ENCODE assay signal across 17 cellular contexts in genomic region chr10:572066-572465, GRCh38.
DNase-seq lines count a peak whose midpoint lies in the region; ATAC-seq and TF ChIP-seq lines count a peak whose summit lies in the region.
"Had no signal": no experiment of that assay in that cellular context is flagged by ENCODE, and none has a peak within 500 bp of the region (broad histone marks: within the 10 kb centered on the region; RNA-seq: fewer than 3 reads in every experiment).

No MANE protein-coding gene starts in this region.

- DNase-seq in AG09309 (ENCODE audit: low read depth), result peak; percentile 32
- DNase-seq in fibroblast of peridontal ligament (ENCODE audit: extremely low read depth), result peak; percentile 10
- DNase-seq in osteocyte (ENCODE audit: extremely low spot score, unreplicated experiment), result no peak
- DNase-seq in cerebellar cortex (ENCODE audit: low spot score), result no peak
- no peak for DNase-seq in DMS53 (lab: John Stamatoyannopoulos, UW)
- no peak for DNase-seq in G401 (ENCODE audit: low spot score)
- DNase-seq: AML-193; CD4-positive, CD25-positive, alpha-beta regulatory T cell; Kasumi-1; NCI-H187 treated with DMSO at 0.1 percent for 48 hours; NCI-H2171; NCI-H510A; NCI-H82; Peyer's patch; Right ventricle myocardium superior had no signal

- H3K4me2 ChIP-seq in OCI-LY1 (ENCODE audit: low read length), result peak overlapping the region; percentile 67; the same call in 1 of the 2 replicates

- H3K9me3 ChIP-seq in OCI-LY1 (ENCODE audit: low read length), result peaks cover 7% of the 10 kb centered on the region
- H3K9me3 ChIP-seq: Peyer's patch had no signal

- H3K4me1 ChIP-seq in OCI-LY1 (ENCODE audit: insufficient read depth, low read length, severe bottlenecking), result peaks cover 76% of the 10 kb centered on the region

- peaks cover 27% of the 10 kb centered on the region for H3K79me2 ChIP-seq in OCI-LY1 (ENCODE audit: insufficient read depth, low read length)

- H3K9ac ChIP-seq in OCI-LY1 (ENCODE audit: low read length), result peak overlapping the region; percentile 64; the same call in 1 of the 2 replicates

- no peak overlapping the region for H3K4me3 Mint-ChIP-seq in osteocyte (ENCODE audit: unreplicated experiment)
- H3K4me3 Mint-ChIP-seq: CD4-positive, CD25-positive, alpha-beta regulatory T cell had no signal

- H3K9me3 Mint-ChIP-seq in osteocyte (ENCODE audit: unreplicated experiment), result no peaks in the 10 kb centered on the region

- H4K20me1 ChIP-seq in OCI-LY1 (ENCODE audit: insufficient read depth, low read length), result no peaks in the 10 kb centered on the region

- no peaks in the 10 kb centered on the region for H3K27me3 ChIP-seq in OCI-LY1 (ENCODE audit: insufficient read depth, low read length)
- H3K27me3 ChIP-seq: Peyer's patch had no signal

- H3F3A ChIP-seq in OCI-LY1 (ENCODE audit: insufficient read depth, low read length), result no peaks in the 10 kb centered on the region; the same call in 1 of the 2 replicates

- peak overlapping the region; percentile 79 for H3K27ac Mint-ChIP-seq in osteocyte (ENCODE audit: unreplicated experiment)
- H3K27ac Mint-ChIP-seq: CD4-positive, CD25-positive, alpha-beta regulatory T cell had no signal

- peaks cover 26% of the 10 kb centered on the region for H3K4me1 Mint-ChIP-seq in osteocyte (ENCODE audit: unreplicated experiment)
- H3K4me1 Mint-ChIP-seq: CD4-positive, CD25-positive, alpha-beta regulatory T cell had no signal

- no peak for ATAC-seq in GM21529 (IDR thresholded peaks at IDR 0.05; ENCODE audit: unreplicated experiment)

- H3K27ac ChIP-seq in OCI-LY1 (ENCODE audit: low read depth, low read length, poor library complexity, severe bottlenecking), result peak overlapping the region; percentile 90

- H3K4me3 ChIP-seq in AG09309 (ENCODE audit: control insufficient read depth, low read depth, low read length) (no peak overlapping the region), OCI-LY1 (ENCODE audit: low read depth, low read length, poor library complexity, severe bottlenecking) (no peak overlapping the region)
- H3K4me3 ChIP-seq: Peyer's patch had no signal

- in situ Hi-C loops in G401 (cut with HindIII; ENCODE audit: low sequenced_read_pairs), result no loop called here

- no peak for TF ChIP-seq CTCF in AG09309 (IDR thresholded peaks at IDR 0.05; ENCODE audit: control insufficient read depth, insufficient read depth, low read depth, low read length, missing control alignments)
- TF ChIP-seq CTCF in OCI-LY1 (IDR thresholded peaks at IDR 0.05; ENCODE audit: low read length), result no peak
- no peak for TF ChIP-seq CTCF in osteocyte (IDR thresholded peaks at IDR 0.05)

- no peaks in the 10 kb centered on the region for H3K36me3 Mint-ChIP-seq in osteocyte (ENCODE audit: unreplicated experiment)
- H3K36me3 Mint-ChIP-seq: CD4-positive, CD25-positive, alpha-beta regulatory T cell had no signal

- no peak overlapping the region for H2AFZ ChIP-seq in OCI-LY1 (ENCODE audit: low read length)

- no peaks in the 10 kb centered on the region for H3K9me2 ChIP-seq in OCI-LY1 (ENCODE audit: low read depth, low read length)

- no peaks in the 10 kb centered on the region for H3K27me3 Mint-ChIP-seq in osteocyte (ENCODE audit: unreplicated experiment)

- H3K36me3 ChIP-seq in OCI-LY1 (ENCODE audit: insufficient read depth, low read length), result peaks cover 37% of the 10 kb centered on the region
- H3K36me3 ChIP-seq: Peyer's patch had no signal

Comparison
In these comparisons a context has a peak if more than half of its experiments do, and no peak if none do; other contexts are left out.
1. DNase-seq: peak in AG09309 (single experiment) and fibroblast of peridontal ligament (single experiment); none in osteocyte (single experiment), cerebellar cortex (single experiment), DMS53 (single experiment) and G401 (single experiment).